Comparison of ENCODE assay signal across 1 cellular context in genomic region chr17:41519501-41520224, GRCh38.
TF ChIP-seq lines count a peak whose summit lies in the region.

No MANE protein-coding gene starts in this region.

TF ChIP-seq in IMR-90, 13 proteins besides CTCF, POLR2A, EP300 and RAD21:
- TF ChIP-seq MAFK (IDR thresholded peaks at IDR 0.05; ENCODE audit: low read depth, low read length): no peak
- TF ChIP-seq MXI1 (IDR thresholded peaks at IDR 0.05; ENCODE audit: borderline replicate concordance, low read depth, low read length): no peak
- no peak for TF ChIP-seq USF2 (IDR thresholded peaks at IDR 0.05; ENCODE audit: low read depth, low read length)
- no peak for TF ChIP-seq ELK1 (IDR thresholded peaks at IDR 0.05; ENCODE audit: borderline replicate concordance, low read depth, low read length)
- no peak for TF ChIP-seq NFE2L2 (IDR thresholded peaks at IDR 0.05; ENCODE audit: low read depth, low read length)
